In the genomic region with DNA sequence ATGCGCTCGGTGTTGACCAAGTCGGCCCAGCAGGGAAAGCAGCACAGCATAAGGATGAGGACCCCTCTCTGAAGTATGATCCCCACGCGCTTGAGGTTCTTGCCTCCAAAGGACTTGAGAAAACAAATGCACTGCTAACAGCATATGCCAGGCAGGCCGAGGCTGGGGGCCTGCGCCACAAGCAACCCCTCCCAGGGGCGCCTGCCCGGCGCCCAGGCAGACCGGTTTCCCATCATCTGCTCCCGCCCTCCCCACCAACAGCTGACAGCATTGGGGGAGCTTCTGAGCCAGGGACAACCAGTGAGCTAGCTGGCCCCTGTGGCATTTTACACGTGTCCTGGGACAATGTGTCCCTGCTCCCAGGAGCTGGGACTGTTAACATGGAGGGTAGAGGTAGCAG, we compare ENCODE assay signal across 3 cellular contexts. TPM values are rescaled to one million over a fixed set of nuclear protein-coding genes. Genes with fewer than 3 reads are reported as not detected.
"Had no signal": no experiment of that assay in that cellular context is flagged by ENCODE, and none has a peak within 500 bp of the region (broad histone marks: within the 10 kb centered on the region; RNA-seq: fewer than 3 reads in every experiment).

No MANE protein-coding gene starts in this region.

RNA-seq across cellular contexts. Expression of gene SLC47A1, which starts 48.5 kb away (rescaled TPM):
- total RNA-seq: activated naive CD8-positive, alpha-beta T cell treated with anti-CD3 and anti-CD28 coated beads for 36 hours; activated naive CD8-positive, alpha-beta T cell treated with anti-CD3 and anti-CD28 coated beads, Interleukin-2, amount 10 ng/mL, durations not matched to agents 7 days and 5 days; body of pancreas had no signal
